Comparison of ENCODE assay signal across 20 cellular contexts in the genomic region with DNA sequence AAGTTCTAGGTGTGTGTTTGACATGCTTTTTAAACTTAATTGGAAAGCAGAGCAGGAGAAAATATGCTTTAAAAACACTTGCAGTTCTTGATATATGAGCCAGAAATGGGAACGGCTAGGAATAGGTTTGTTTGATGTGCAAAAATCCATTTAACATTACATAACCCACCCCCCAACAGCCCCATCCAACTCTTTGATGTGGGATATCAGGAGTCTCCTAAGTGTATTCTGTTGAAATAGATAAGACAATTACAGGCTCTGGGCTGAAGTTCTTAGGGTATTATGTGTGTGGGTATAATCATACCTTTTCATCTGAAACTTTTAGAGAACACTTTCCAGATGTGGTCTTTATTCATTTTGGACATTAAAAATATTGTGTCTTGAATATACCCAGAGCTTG.
"Had no signal": no experiment of that assay in that cellular context is flagged by ENCODE, and none has a peak within 500 bp of the region (broad histone marks: within the 10 kb centered on the region; RNA-seq: fewer than 3 reads in every experiment).

No MANE protein-coding gene starts in this region.

- H3K27ac ChIP-seq: RWPE1 had no signal

- DNase-seq: Karpas-422, KG1, MG63, NCI-H1092, NCI-H1105 treated with DMSO at 0.1 percent for 48 hours, NCI-H1417 treated with DMSO at 0.1 percent for 48 hours, NCI-H146, NCI-H1694 treated with DMSO at 0.1 percent for 48 hours, NCI-H1930, NCI-H2081, NCI-H2107, NCI-H2227 treated with DMSO at 0.1 percent for 48 hours, NCI-H524, NCI-H526 treated with DMSO at 0.1 percent for 48 hours, NCI-H748 treated with DMSO at 0.1 percent for 48 hours, PC-3, SHP77 had no signal

- H3K27me3 ChIP-seq: MG63 had no signal

- H3K4me3 ChIP-seq: MG63 had no signal

- ATAC-seq: Panc1, PC-3, SK-N-SH treated with all-trans-retinoic acid at 6 μM for 48 hours had no signal

- H3K36me3 ChIP-seq: MG63 had no signal
